21 cellular contexts compared by ENCODE assay signal in the genomic region with DNA sequence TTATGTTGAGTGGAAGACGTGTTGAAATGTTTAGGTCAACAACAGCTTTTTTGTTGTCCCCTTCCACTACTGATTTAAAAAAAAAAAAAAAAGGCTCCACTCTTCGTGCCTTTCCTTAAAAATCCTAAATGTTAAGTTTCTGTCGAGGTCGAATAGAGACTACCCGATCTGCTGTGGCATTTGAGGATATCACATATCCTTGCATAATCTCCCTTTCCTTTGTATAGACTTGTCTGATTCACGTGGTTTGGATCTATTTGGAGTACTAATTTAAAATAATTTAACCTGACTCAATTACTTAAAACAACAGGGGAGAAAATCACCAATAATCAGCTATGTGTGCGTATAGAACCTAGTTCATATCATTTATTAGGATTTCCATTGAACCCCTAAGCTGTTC.
"Had no signal": no experiment of that assay in that cellular context is flagged by ENCODE, and none has a peak within 500 bp of the region (broad histone marks: within the 10 kb centered on the region; RNA-seq: fewer than 3 reads in every experiment).

No MANE protein-coding gene starts in this region.

- H3K4me3 ChIP-seq: dorsolateral prefrontal cortex, left ventricle myocardium inferior, tibial nerve, vagina had no signal

- FAIRE-seq: kidney had no signal

- H3K4me1 Mint-ChIP-seq: WTC11 had no signal

- H3K27ac Mint-ChIP-seq: activated CD8-positive, alpha-beta T cell treated with anti-CD3 and anti-CD28 coated beads for 36 hours; activated naive CD8-positive, alpha-beta T cell; activated T-cell treated with anti-CD3 and anti-CD28 coated beads, Interleukin-2, amount 50 U/mL, for 72 hours; endodermal cell; nephron; T-helper 1 cell treated with Interleukin-12 subunit alpha and Interleukin-12 subunit beta and Interleukin-4 antibody, amounts not matched to agents 30 μg/mL and 1 μg/mL, for 36 hours; WTC11 had no signal

- H3K27me3 ChIP-seq: brain microvascular endothelial cell, dorsolateral prefrontal cortex, tibial nerve, vagina had no signal

- DNase-seq: activated CD4-positive, alpha-beta T cell treated with anti-CD3 and anti-CD28 coated beads for 48 hours; activated CD8-positive, alpha-beta memory T cell treated with anti-CD3 and anti-CD28 coated beads, Interleukin-2, amount 50 U/mL, for 4 hours; activated CD8-positive, alpha-beta T cell treated with anti-CD3 and anti-CD28 coated beads for 36 hours; activated gamma-delta T cell treated with Interleukin-2 at 50 U/mL for 16 hours; activated T-cell treated with anti-CD3 and anti-CD28 coated beads, Interleukin-2, amount 50 U/mL, for 72 hours; brain microvascular endothelial cell; dorsolateral prefrontal cortex; endodermal cell; hippocampal formation; kidney; left ventricle myocardium inferior; mesenchymal stem cell; posterior cingulate gyrus; stimulated activated CD4-positive, alpha-beta T cell treated with anti-CD3 and anti-CD28 coated beads, Interleukin-2, amount 100 ng/mL, for 48 hours; stimulated activated naive CD4-positive, alpha-beta T cell had no signal

- H3K27me3 Mint-ChIP-seq: activated CD8-positive, alpha-beta T cell treated with anti-CD3 and anti-CD28 coated beads for 36 hours; activated naive CD8-positive, alpha-beta T cell had no signal

- H3K9me3 ChIP-seq: left ventricle myocardium inferior, tibial nerve, vagina had no signal

- H3K9me3 Mint-ChIP-seq: activated CD8-positive, alpha-beta T cell treated with anti-CD3 and anti-CD28 coated beads for 36 hours; activated T-cell treated with anti-CD3 and anti-CD28 coated beads, Interleukin-2, amount 50 U/mL, for 72 hours; endodermal cell; nephron; T-helper 1 cell treated with Interleukin-12 subunit alpha and Interleukin-12 subunit beta and Interleukin-4 antibody, amounts not matched to agents 30 μg/mL and 1 μg/mL, for 36 hours; WTC11 had no signal

- H3K36me3 Mint-ChIP-seq: WTC11 had no signal

- H3K4me3 Mint-ChIP-seq: activated CD8-positive, alpha-beta T cell treated with anti-CD3 and anti-CD28 coated beads for 36 hours; activated naive CD8-positive, alpha-beta T cell; activated T-cell treated with anti-CD3 and anti-CD28 coated beads, Interleukin-2, amount 50 U/mL, for 72 hours; endodermal cell; T-helper 1 cell treated with Interleukin-12 subunit alpha and Interleukin-12 subunit beta and Interleukin-4 antibody, amounts not matched to agents 30 μg/mL and 1 μg/mL, for 36 hours; WTC11 had no signal

- H3K27ac ChIP-seq: brain microvascular endothelial cell, dorsolateral prefrontal cortex, left ventricle myocardium inferior, tibial nerve had no signal

- ATAC-seq: activated CD8-positive, alpha-beta T cell treated with anti-CD3 and anti-CD28 coated beads for 36 hours; activated T-cell treated with anti-CD3 and anti-CD28 coated beads, Interleukin-2, amount 50 U/mL, for 72 hours; WTC11 had no signal
